In the genomic region with DNA sequence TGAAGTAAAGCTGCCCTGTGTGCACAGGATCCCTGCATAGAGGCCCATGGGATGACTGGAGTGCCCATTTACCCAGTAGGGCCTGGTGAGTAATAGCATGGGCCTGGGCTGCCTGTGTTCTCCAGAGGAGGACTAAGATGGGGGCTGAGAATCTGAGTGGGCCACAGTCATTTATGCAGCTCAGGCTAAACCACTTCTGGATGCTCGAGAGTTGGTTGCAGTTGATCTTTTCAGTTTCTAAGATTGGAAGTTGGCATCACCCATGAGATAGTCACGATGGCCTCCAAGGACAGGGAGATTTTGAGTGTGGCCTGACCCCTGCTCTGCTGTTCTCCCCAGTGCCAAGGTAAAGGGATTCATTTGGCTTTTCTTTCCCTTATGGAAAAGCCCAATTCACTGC, we compare ENCODE assay signal across 22 cellular contexts.
"Had no signal": no experiment of that assay in that cellular context is flagged by ENCODE, and none has a peak within 500 bp of the region (broad histone marks: within the 10 kb centered on the region; RNA-seq: fewer than 3 reads in every experiment).

No MANE protein-coding gene starts in this region.

- H3K4me1 ChIP-seq: adrenal gland, breast epithelium, Peyer's patch had no signal

- H3K36me3 Mint-ChIP-seq: activated naive CD8-positive, alpha-beta T cell treated with anti-CD3 and anti-CD28 coated beads, Interleukin-2, amount 10 ng/mL, durations not matched to agents 7 days and 5 days had no signal

- H3K4me2 ChIP-seq: KMS-11, SK-N-SH had no signal

- H3K9me3 Mint-ChIP-seq: activated CD4-positive, alpha-beta memory T cell treated with anti-CD3 and anti-CD28 coated beads, Interleukin-2, amount 10 ng/mL, durations not matched to agents 7 days and 5 days; activated naive CD8-positive, alpha-beta T cell treated with anti-CD3 and anti-CD28 coated beads, Interleukin-2, amount 10 ng/mL, durations not matched to agents 7 days and 5 days; activated T-cell treated with anti-CD3 and anti-CD28 coated beads, Interleukin-2, amount 50 U/mL, for 72 hours; activated T-helper 2 cell treated with anti-CD3 and anti-CD28 coated beads, Interferon-gamma antibody, Interleukin-2, Interleukin-4, amounts not matched to agents 10 μg/mL and 5 μg/mL and 100 μg/mL, durations not matched to agents 14 hours and 24 hours and 36 hours had no signal

- H3K4me3 Mint-ChIP-seq: activated CD4-positive, alpha-beta memory T cell treated with anti-CD3 and anti-CD28 coated beads, Interleukin-2, amount 10 ng/mL, durations not matched to agents 7 days and 5 days; activated CD4-positive, alpha-beta T cell treated with anti-CD3 and anti-CD28 coated beads for 36 hours; activated naive CD8-positive, alpha-beta T cell treated with anti-CD3 and anti-CD28 coated beads, Interleukin-2, amount 10 ng/mL, durations not matched to agents 7 days and 5 days; activated T-cell treated with anti-CD3 and anti-CD28 coated beads, Interleukin-2, amount 50 U/mL, for 72 hours had no signal

- ATAC-seq: activated CD4-positive, alpha-beta T cell treated with anti-CD3 and anti-CD28 coated beads for 36 hours; activated T-cell treated with anti-CD3 and anti-CD28 coated beads, Interleukin-2, amount 50 U/mL, for 72 hours had no signal

- H3K9ac ChIP-seq: KMS-11, SK-N-SH had no signal

- H3K27ac ChIP-seq: adrenal gland, breast epithelium, KMS-11, Peyer's patch, WERI-Rb-1 had no signal

- H3K36me3 ChIP-seq: adrenal gland, breast epithelium, MG63, Peyer's patch, WERI-Rb-1 had no signal

- H3K27me3 ChIP-seq: adrenal gland, breast epithelium, MG63, Peyer's patch had no signal

- H3K4me3 ChIP-seq: adrenal gland, breast epithelium, MG63, Peyer's patch had no signal

- H3K27me3 Mint-ChIP-seq: activated CD4-positive, alpha-beta T cell treated with anti-CD3 and anti-CD28 coated beads for 36 hours had no signal

- H3K9me3 ChIP-seq: adrenal gland, breast epithelium, MG63, Peyer's patch, SK-N-SH had no signal

- H3K4me1 Mint-ChIP-seq: activated naive CD8-positive, alpha-beta T cell treated with anti-CD3 and anti-CD28 coated beads, Interleukin-2, amount 10 ng/mL, durations not matched to agents 7 days and 5 days had no signal

- H3K27ac Mint-ChIP-seq: activated CD4-positive, alpha-beta memory T cell treated with anti-CD3 and anti-CD28 coated beads, Interleukin-2, amount 10 ng/mL, durations not matched to agents 7 days and 5 days; activated CD4-positive, alpha-beta T cell treated with anti-CD3 and anti-CD28 coated beads for 36 hours; activated naive CD8-positive, alpha-beta T cell treated with anti-CD3 and anti-CD28 coated beads, Interleukin-2, amount 10 ng/mL, durations not matched to agents 7 days and 5 days; activated T-cell treated with anti-CD3 and anti-CD28 coated beads, Interleukin-2, amount 50 U/mL, for 72 hours; activated T-helper 2 cell treated with anti-CD3 and anti-CD28 coated beads, Interferon-gamma antibody, Interleukin-2, Interleukin-4, amounts not matched to agents 10 μg/mL and 5 μg/mL and 100 μg/mL, durations not matched to agents 14 hours and 24 hours and 36 hours had no signal

- DNase-seq: activated CD4-positive, alpha-beta memory T cell treated with anti-CD3 and anti-CD28 coated beads, Interleukin-2, amount 10 ng/mL, durations not matched to agents 7 days and 5 days; activated CD4-positive, alpha-beta T cell treated with anti-CD3 and anti-CD28 coated beads for 36 hours; activated CD4-positive, alpha-beta T cell treated with anti-CD3 and anti-CD28 coated beads, Interleukin-2, amount 50 U/mL, for 1 hour; activated naive CD4-positive, alpha-beta T cell treated with anti-CD3 and anti-CD28 coated beads, Interleukin-2, amount 50 U/mL, for 16 hours; activated naive CD8-positive, alpha-beta T cell treated with anti-CD3 and anti-CD28 coated beads, Interleukin-2, amount 10 ng/mL, durations not matched to agents 7 days and 5 days; activated T-cell treated with anti-CD3 and anti-CD28 coated beads, Interleukin-2, amount 50 U/mL, for 72 hours; adrenal gland; MG63; MV-4-11; NCI-H1105; NCI-H1436; NCI-H1694 treated with DMSO at 0.1 percent for 48 hours; NCI-H2029 treated with DMSO at 0.1 percent for 48 hours; NCI-H446; NCI-H524; Peyer's patch; SK-N-SH; T-helper 1 cell; WERI-Rb-1 had no signal
